ENCODE assay signal across 16 cellular contexts in genomic region chr3:148998297-148998696, GRCh38. TPM values are rescaled to one million over a fixed set of nuclear protein-coding genes. Genes with fewer than 3 reads are reported as not detected.
DNase-seq lines count a peak whose midpoint lies in the region; ATAC-seq lines count a peak whose summit lies in the region.
"Had no signal": no experiment of that assay in that cellular context is flagged by ENCODE, and none has a peak within 500 bp of the region (broad histone marks: within the 10 kb centered on the region; RNA-seq: fewer than 3 reads in every experiment).

No MANE protein-coding gene starts in this region.

- no peaks in the 10 kb centered on the region for H3K27me3 Mint-ChIP-seq in CD4-positive, CD25-positive, alpha-beta regulatory T cell
- H3K27me3 Mint-ChIP-seq in CD8-positive, alpha-beta memory T cell = no peaks in the 10 kb centered on the region
- no peaks in the 10 kb centered on the region for H3K27me3 Mint-ChIP-seq in activated T-helper 2 cell treated with anti-CD3 and anti-CD28 coated beads, Interferon-gamma antibody, Interleukin-2, Interleukin-4, amounts not matched to agents 10 μg/mL and 5 μg/mL and 100 μg/mL, durations not matched to agents 14 hours and 24 hours and 36 hours (ENCODE audit: low read depth)

- peaks cover 33% of the 10 kb centered on the region for H3K36me3 Mint-ChIP-seq in CD4-positive, CD25-positive, alpha-beta regulatory T cell
- H3K36me3 Mint-ChIP-seq in CD8-positive, alpha-beta memory T cell = peaks cover 9 to 74% (median 10%) of the 10 kb centered on the region in 3 donors
- peaks cover 71% of the 10 kb centered on the region for H3K36me3 Mint-ChIP-seq in activated T-helper 2 cell treated with anti-CD3 and anti-CD28 coated beads, Interferon-gamma antibody, Interleukin-2, Interleukin-4, amounts not matched to agents 10 μg/mL and 5 μg/mL and 100 μg/mL, durations not matched to agents 14 hours and 24 hours and 36 hours (ENCODE audit: low read depth)

- H3K27ac Mint-ChIP-seq in CD4-positive, CD25-positive, alpha-beta regulatory T cell = peak overlapping the region; percentile 85 to 87 (median 87)
- peak overlapping the region; percentile 86 to 96 (median 92) for H3K27ac Mint-ChIP-seq in CD8-positive, alpha-beta memory T cell
- H3K27ac Mint-ChIP-seq in activated T-helper 2 cell treated with anti-CD3 and anti-CD28 coated beads, Interferon-gamma antibody, Interleukin-2, Interleukin-4, amounts not matched to agents 10 μg/mL and 5 μg/mL and 100 μg/mL, durations not matched to agents 14 hours and 24 hours and 36 hours = peak overlapping the region; percentile 42

- H3K4me1 ChIP-seq in CD4-positive, CD25-positive, alpha-beta regulatory T cell (ENCODE audit: control insufficient read depth, insufficient read depth, low read length, poor library complexity, severe bottlenecking) = peaks cover 12% of the 10 kb centered on the region
- H3K4me1 ChIP-seq in CD8-positive, alpha-beta memory T cell (ENCODE audit: insufficient read depth, low read length) = peaks cover 16% of the 10 kb centered on the region

- H3K9me3 ChIP-seq in CD4-positive, CD25-positive, alpha-beta regulatory T cell (ENCODE audit: control insufficient read depth in 2 of 2, low read length in 2 of 2) = no peaks in the 10 kb centered on the region
- H3K9me3 ChIP-seq in CD8-positive, alpha-beta memory T cell (ENCODE audit: low read length) = no peaks in the 10 kb centered on the region

- intact Hi-C loops in activated T-helper 2 cell treated with anti-CD3 and anti-CD28 coated beads, Interferon-gamma antibody, Interleukin-2, Interleukin-4, amounts not matched to agents 10 μg/mL and 5 μg/mL and 100 μg/mL, durations not matched to agents 14 hours and 24 hours and 36 hours (cut with micrococcal nuclease) = no loop called here

- no peak overlapping the region for H3K27ac ChIP-seq in CD4-positive, CD25-positive, alpha-beta regulatory T cell (ENCODE audit: insufficient read depth, low read length, poor library complexity, severe bottlenecking)
- H3K27ac ChIP-seq in CD8-positive, alpha-beta memory T cell (ENCODE audit: low read depth, low read length) = no peak overlapping the region
- peak overlapping the region; percentile 22 for H3K27ac ChIP-seq in layer of hippocampus (ENCODE audit: low read depth, low read length)
- H3K27ac ChIP-seq: cardiac muscle cell had no signal

- DNase-seq in CD4-positive, CD25-positive, alpha-beta regulatory T cell = no peak
- DNase-seq in CD8-positive, alpha-beta memory T cell = no peak
- no peak for DNase-seq in activated T-helper 2 cell treated with anti-CD3 and anti-CD28 coated beads, Interferon-gamma antibody, Interleukin-2, Interleukin-4, amounts not matched to agents 10 μg/mL and 5 μg/mL and 100 μg/mL, durations not matched to agents 14 hours and 24 hours and 36 hours (ENCODE audit: low spot score)
- no peak for DNase-seq in HK-2 (ENCODE audit: unreplicated experiment)
- no peak for DNase-seq in NCI-H2081 (lab: John Stamatoyannopoulos, UW)
- DNase-seq: activated CD4-positive, alpha-beta T cell treated with anti-CD3 and anti-CD28 coated beads for 4 hours; activated effector memory CD4-positive, alpha-beta T cell treated with Interleukin-2 at 50 U/mL for 16 hours; GDM1; NCI-H1930; NCI-H524 treated with DMSO at 0.1 percent for 48 hours had no signal

- H3K4me3 ChIP-seq in CD4-positive, CD25-positive, alpha-beta regulatory T cell (ENCODE audit: low read depth, low read length) = no peak overlapping the region
- no peak overlapping the region for H3K4me3 ChIP-seq in CD8-positive, alpha-beta memory T cell (ENCODE audit: low read length)
- H3K4me3 ChIP-seq: cardiac muscle cell had no signal

- H3K9me3 Mint-ChIP-seq in CD4-positive, CD25-positive, alpha-beta regulatory T cell = no peaks in the 10 kb centered on the region
- no peaks in the 10 kb centered on the region for H3K9me3 Mint-ChIP-seq in CD8-positive, alpha-beta memory T cell
- H3K9me3 Mint-ChIP-seq in activated T-helper 2 cell treated with anti-CD3 and anti-CD28 coated beads, Interferon-gamma antibody, Interleukin-2, Interleukin-4, amounts not matched to agents 10 μg/mL and 5 μg/mL and 100 μg/mL, durations not matched to agents 14 hours and 24 hours and 36 hours = no peaks in the 10 kb centered on the region
- H3K9me3 Mint-ChIP-seq: T-helper 2 cell treated with Interferon-gamma antibody and Interleukin-4, amounts not matched to agents 5 μg/mL and 100 μg/mL, for 36 hours had no signal

- H3K27me3 ChIP-seq in CD4-positive, CD25-positive, alpha-beta regulatory T cell (ENCODE audit: control insufficient read depth, insufficient read depth, low read length) = no peaks in the 10 kb centered on the region
- H3K27me3 ChIP-seq in CD8-positive, alpha-beta memory T cell (ENCODE audit: insufficient read depth, low read length, poor library complexity, severe bottlenecking) = no peaks in the 10 kb centered on the region
- H3K27me3 ChIP-seq in layer of hippocampus (ENCODE audit: control insufficient read depth, insufficient read depth, low read length) = no peaks in the 10 kb centered on the region

- no peak overlapping the region for H3K4me3 Mint-ChIP-seq in CD4-positive, CD25-positive, alpha-beta regulatory T cell
- H3K4me3 Mint-ChIP-seq in CD8-positive, alpha-beta memory T cell = peak overlapping the region in 5 of 7 donors; percentile 48 to 75 (median 70)
- H3K4me3 Mint-ChIP-seq in activated T-helper 2 cell treated with anti-CD3 and anti-CD28 coated beads, Interferon-gamma antibody, Interleukin-2, Interleukin-4, amounts not matched to agents 10 μg/mL and 5 μg/mL and 100 μg/mL, durations not matched to agents 14 hours and 24 hours and 36 hours (ENCODE audit: low read depth) = no peak overlapping the region

- POLR2A ChIA-PET in CD8-positive, alpha-beta memory T cell (lab: Charles Lee) = interaction anchor here (0.5 kb wide), 1 partner anchor 11 kb away, joined by 3 read pairs; no protein-coding TSS in a partner anchor

- CTCF ChIA-PET in CD8-positive, alpha-beta memory T cell (lab: Charles Lee) = interaction anchor here (1.2 kb wide), 1 partner anchor 132 kb away, joined by 5 read pairs; the partner anchor contains the start of gene HPS3

- no peak for ATAC-seq in CD4-positive, CD25-positive, alpha-beta regulatory T cell (ENCODE audit: low read depth in 2 of 2)
- ATAC-seq in GM18907 (IDR thresholded peaks at IDR 0.05; ENCODE audit: unreplicated experiment) (no peak), HG02884 (IDR thresholded peaks at IDR 0.05; ENCODE audit: unreplicated experiment) (no peak)
- ATAC-seq: sciatic nerve had no signal

- H3K36me3 ChIP-seq in CD4-positive, CD25-positive, alpha-beta regulatory T cell (ENCODE audit: control insufficient read depth, insufficient read depth, low read length) = peaks cover 29% of the 10 kb centered on the region
- peaks cover 12% of the 10 kb centered on the region for H3K36me3 ChIP-seq in CD8-positive, alpha-beta memory T cell (ENCODE audit: insufficient read depth, low read length)
- H3K36me3 ChIP-seq: cardiac muscle cell had no signal

- peaks cover 27 to 40% (median 30%) of the 10 kb centered on the region in 4 donors for H3K4me1 Mint-ChIP-seq in CD4-positive, CD25-positive, alpha-beta regulatory T cell
- H3K4me1 Mint-ChIP-seq in CD8-positive, alpha-beta memory T cell = peaks cover 54 to 75% (median 73%) of the 10 kb centered on the region in 3 donors
- H3K4me1 Mint-ChIP-seq in activated T-helper 2 cell treated with anti-CD3 and anti-CD28 coated beads, Interferon-gamma antibody, Interleukin-2, Interleukin-4, amounts not matched to agents 10 μg/mL and 5 μg/mL and 100 μg/mL, durations not matched to agents 14 hours and 24 hours and 36 hours (ENCODE audit: low read depth) = peaks cover 32% of the 10 kb centered on the region

RNA-seq across cellular contexts. Expression of gene GYG1, which starts 7.0 kb away (rescaled TPM):
- total RNA-seq in CD4-positive, CD25-positive, alpha-beta regulatory T cell = 19.2 TPM
- 10 to 100 TPM; 56.4 to 59.3 (median 57.6) TPM for polyA plus RNA-seq in CD4-positive, CD25-positive, alpha-beta regulatory T cell
- 10 to 100 TPM; 31.9 to 35.0 TPM for total RNA-seq in CD8-positive, alpha-beta memory T cell
- polyA plus RNA-seq in CD8-positive, alpha-beta memory T cell = 78.3 TPM
- 25.2 and 25.3 TPM in 2 replicates for total RNA-seq in activated T-helper 2 cell treated with anti-CD3 and anti-CD28 coated beads, Interferon-gamma antibody, Interleukin-2, Interleukin-4, amounts not matched to agents 10 μg/mL and 5 μg/mL and 100 μg/mL, durations not matched to agents 14 hours and 24 hours and 36 hours

Comparison
In these comparisons a context has a peak if more than half of its experiments do, and no peak if none do; other contexts are left out.
1. H3K27ac Mint-ChIP-seq: peak in every context shown above with its lines; median percentile 92 in CD8-positive, alpha-beta memory T cell; 87 in CD4-positive, CD25-positive, alpha-beta regulatory T cell; 42 in activated T-helper 2 cell treated with anti-CD3 and anti-CD28 coated beads, Interferon-gamma antibody, Interleukin-2, Interleukin-4, amounts not matched to agents 10 μg/mL and 5 μg/mL and 100 μg/mL, durations not matched to agents 14 hours and 24 hours and 36 hours.
2. H3K4me3 Mint-ChIP-seq: peak in CD8-positive, alpha-beta memory T cell (5 of 7); none in CD4-positive, CD25-positive, alpha-beta regulatory T cell (0 of 4) and activated T-helper 2 cell treated with anti-CD3 and anti-CD28 coated beads, Interferon-gamma antibody, Interleukin-2, Interleukin-4, amounts not matched to agents 10 μg/mL and 5 μg/mL and 100 μg/mL, durations not matched to agents 14 hours and 24 hours and 36 hours (single experiment).